ENCODE assay signal across 17 cellular contexts in genomic region chr1:26726784-26727183, GRCh38. TPM values are rescaled to one million over a fixed set of nuclear protein-coding genes. Genes with fewer than 3 reads are reported as not detected.
DNase-seq lines count a peak whose midpoint lies in the region; ATAC-seq, FAIRE-seq and TF ChIP-seq lines count a peak whose summit lies in the region.
"Had no signal": no experiment of that assay in that cellular context is flagged by ENCODE, and none has a peak within 500 bp of the region (broad histone marks: within the 10 kb centered on the region; RNA-seq: fewer than 3 reads in every experiment).

No MANE protein-coding gene starts in this region.

- in situ Hi-C loops in transverse colon (cut with MboI; ENCODE audit: low pct_ligation_motif_present in 1 of 4, low pct_unique_long_range_greater_than_20kb in 1 of 4, low sequenced_read_pairs in 3 of 4): no loop called here

- peak overlapping the region; percentile 35 to 91 (median 57) for H3K27ac Mint-ChIP-seq in CD4-positive, CD25-positive, alpha-beta regulatory T cell
- H3K27ac Mint-ChIP-seq in GM23338 (peak overlapping the region; percentile 79), astrocyte (ENCODE audit: unreplicated experiment) (no peak overlapping the region)
- peak overlapping the region; percentile 31 to 47 for H3K27ac Mint-ChIP-seq in natural killer cell treated with Interleukin-12 subunit alpha and Interleukin-12 subunit beta and Interleukin-15 and Interleukin-18, amount 100 ng/mL, for 72 hours

- H3K9me3 ChIP-seq in CD4-positive, CD25-positive, alpha-beta regulatory T cell (ENCODE audit: control insufficient read depth in 2 of 2, low read length in 2 of 2): no peaks in the 10 kb centered on the region
- H3K9me3 ChIP-seq in astrocyte (ENCODE audit: insufficient read depth, low read depth, low read length) (no peaks in the 10 kb centered on the region), thyroid gland (no peaks in the 10 kb centered on the region), transverse colon (no peaks in the 10 kb centered on the region), left ventricle myocardium inferior (replicated peaks) (no peaks in the 10 kb centered on the region)
- H3K9me3 ChIP-seq: thoracic aorta had no signal

- no peak for DNase-seq in CD4-positive, CD25-positive, alpha-beta regulatory T cell
- no peak for DNase-seq in GM23338 (ENCODE audit: low spot score)
- DNase-seq in astrocyte (ENCODE audit: low read depth): no peak
- no peak for DNase-seq in natural killer cell treated with Interleukin-12 subunit alpha and Interleukin-12 subunit beta and Interleukin-15 and Interleukin-18, amount 100 ng/mL, for 72 hours (ENCODE audit: low spot score)
- no peak for DNase-seq in thyroid gland
- DNase-seq in NCI-H345 treated with DMSO at 0.1 percent for 48 hours (lab: John Stamatoyannopoulos, UW; ENCODE audit: unreplicated experiment): no peak
- DNase-seq in transverse colon: no peak
- no peak for DNase-seq in left ventricle myocardium inferior
- DNase-seq: activated CD8-positive, alpha-beta memory T cell treated with anti-CD3 and anti-CD28 coated beads for 24 hours; activated naive CD4-positive, alpha-beta T cell treated with anti-CD3 and anti-CD28 coated beads, Interleukin-2, amount 50 U/mL, for 16 hours; left ventricle myocardium superior; NCI-H1694; NCI-H446; right cardiac atrium; SHP77 had no signal

- TF ChIP-seq CTCF in GM23338 (conservative IDR thresholded peaks at IDR 0.05; ENCODE audit: low read depth in 2 of 2) (no peak), astrocyte (IDR thresholded peaks at IDR 0.05; ENCODE audit: insufficient read depth, low read depth, low read length) (no peak), thyroid gland (IDR thresholded peaks at IDR 0.05) (no peak), transverse colon (IDR thresholded peaks at IDR 0.05) (no peak), left ventricle myocardium inferior (IDR thresholded peaks at IDR 0.05; ENCODE audit: borderline replicate concordance) (no peak)

- no peaks in the 10 kb centered on the region for H3K27me3 Mint-ChIP-seq in CD4-positive, CD25-positive, alpha-beta regulatory T cell
- H3K27me3 Mint-ChIP-seq in GM23338 (ENCODE audit: insufficient read depth, low read depth, poor library complexity) (peaks cover 4% of the 10 kb centered on the region), astrocyte (ENCODE audit: low read depth, unreplicated experiment) (no peaks in the 10 kb centered on the region)
- no peaks in the 10 kb centered on the region for H3K27me3 Mint-ChIP-seq in natural killer cell treated with Interleukin-12 subunit alpha and Interleukin-12 subunit beta and Interleukin-15 and Interleukin-18, amount 100 ng/mL, for 72 hours

- TF ChIP-seq POLR2A in thyroid gland (IDR thresholded peaks at IDR 0.05) (no peak), transverse colon (IDR thresholded peaks at IDR 0.05) (no peak)

- peaks cover 23% of the 10 kb centered on the region for H3K36me3 ChIP-seq in CD4-positive, CD25-positive, alpha-beta regulatory T cell (ENCODE audit: control insufficient read depth, insufficient read depth, low read length)
- H3K36me3 ChIP-seq in GM23338 (ENCODE audit: insufficient read depth) (peaks cover 16% of the 10 kb centered on the region; the same call in 1 of the 2 replicates), astrocyte (ENCODE audit: insufficient read depth, low read length) (peaks cover 12% of the 10 kb centered on the region), thyroid gland (peaks cover 18 to 22% of the 10 kb centered on the region in 2 donors), transverse colon (peaks cover 0 to 22% (median 6%) of the 10 kb centered on the region in 4 donors), left ventricle myocardium inferior (peaks cover 20% of the 10 kb centered on the region)

- no peak overlapping the region for H3K9ac ChIP-seq in astrocyte (ENCODE audit: low read length)

- intact Hi-C loops in thyroid gland (cut with DNase I) (no loop called here), transverse colon (cut with DNase I; ENCODE audit: low total_unique reads) (loop anchor here (10.0 kb wide), 1 partner anchor 138 kb away; the partner anchor contains the start of gene SFN), left ventricle myocardium inferior (cut with micrococcal nuclease) (no loop called here)

- FAIRE-seq in astrocyte (lab: Jason Lieb, UNC): no peak

- H3K4me1 Mint-ChIP-seq in CD4-positive, CD25-positive, alpha-beta regulatory T cell: peaks cover 52 to 95% (median 81%) of the 10 kb centered on the region in 4 donors
- peaks cover 72% of the 10 kb centered on the region for H3K4me1 Mint-ChIP-seq in GM23338
- H3K4me1 Mint-ChIP-seq in astrocyte (ENCODE audit: low read depth, unreplicated experiment): peaks cover 74% of the 10 kb centered on the region
- H3K4me1 Mint-ChIP-seq in natural killer cell treated with Interleukin-12 subunit alpha and Interleukin-12 subunit beta and Interleukin-15 and Interleukin-18, amount 100 ng/mL, for 72 hours (ENCODE audit: low read depth in 2 of 2): peaks cover 80 to 85% of the 10 kb centered on the region in 2 donors

- H3F3A ChIP-seq in GM23338 (replicated peaks; ENCODE audit: low read depth): no peaks in the 10 kb centered on the region; the same call in 1 of the 2 replicates

- H3K4me2 ChIP-seq in GM23338 (peak overlapping the region; percentile 74; the same call in 1 of the 2 replicates), astrocyte (ENCODE audit: low read length) (no peak overlapping the region)

- H3K9me2 ChIP-seq in GM23338 (ENCODE audit: insufficient read depth): no peaks in the 10 kb centered on the region

- H4K20me1 ChIP-seq in GM23338 (replicated peaks; ENCODE audit: insufficient read depth): peaks cover 48% of the 10 kb centered on the region
- H4K20me1 ChIP-seq in astrocyte (ENCODE audit: insufficient read depth, low read length): peaks cover 100% of the 10 kb centered on the region

- H3K9me3 Mint-ChIP-seq in CD4-positive, CD25-positive, alpha-beta regulatory T cell: no peaks in the 10 kb centered on the region
- H3K9me3 Mint-ChIP-seq in GM23338 (no peaks in the 10 kb centered on the region), astrocyte (ENCODE audit: unreplicated experiment) (no peaks in the 10 kb centered on the region)
- no peaks in the 10 kb centered on the region for H3K9me3 Mint-ChIP-seq in natural killer cell treated with Interleukin-12 subunit alpha and Interleukin-12 subunit beta and Interleukin-15 and Interleukin-18, amount 100 ng/mL, for 72 hours
- H3K9me3 Mint-ChIP-seq: neural crest cell had no signal

- H3K79me2 ChIP-seq in GM23338 (replicated peaks; ENCODE audit: insufficient read depth) (peaks cover 94% of the 10 kb centered on the region), astrocyte (ENCODE audit: insufficient read depth, low read length) (peaks cover 97% of the 10 kb centered on the region)

- peak overlapping the region; percentile 50 for H3K4me3 ChIP-seq in CD4-positive, CD25-positive, alpha-beta regulatory T cell (ENCODE audit: low read depth, low read length)
- H3K4me3 ChIP-seq in GM23338 (no peak overlapping the region), astrocyte (ENCODE audit: insufficient read depth, low read depth, low read length) (no peak overlapping the region), thyroid gland (replicated peaks in 1 of 3) (no peak overlapping the region), transverse colon (no peak overlapping the region), left ventricle myocardium inferior (no peak overlapping the region)
- H3K4me3 ChIP-seq: thoracic aorta had no signal

- peaks cover 15% of the 10 kb centered on the region for H3K36me3 Mint-ChIP-seq in CD4-positive, CD25-positive, alpha-beta regulatory T cell
- peaks cover 21% of the 10 kb centered on the region for H3K36me3 Mint-ChIP-seq in GM23338 (ENCODE audit: low read depth)
- peaks cover 15% of the 10 kb centered on the region for H3K36me3 Mint-ChIP-seq in astrocyte (ENCODE audit: low read depth, unreplicated experiment)
- H3K36me3 Mint-ChIP-seq in natural killer cell treated with Interleukin-12 subunit alpha and Interleukin-12 subunit beta and Interleukin-15 and Interleukin-18, amount 100 ng/mL, for 72 hours: peaks cover 19% of the 10 kb centered on the region

- peaks cover 72% of the 10 kb centered on the region for H3K4me1 ChIP-seq in CD4-positive, CD25-positive, alpha-beta regulatory T cell (ENCODE audit: control insufficient read depth, insufficient read depth, low read length, poor library complexity, severe bottlenecking)
- peaks cover 65% of the 10 kb centered on the region for H3K4me1 ChIP-seq in GM23338 (ENCODE audit: insufficient read depth)
- H3K4me1 ChIP-seq in astrocyte (ENCODE audit: insufficient read depth, low read length): peaks cover 46% of the 10 kb centered on the region
- H3K4me1 ChIP-seq in thyroid gland: peaks cover 43 to 66% of the 10 kb centered on the region in 2 donors
- peaks cover 36 to 64% (median 44%) of the 10 kb centered on the region in 4 donors for H3K4me1 ChIP-seq in transverse colon
- H3K4me1 ChIP-seq in left ventricle myocardium inferior: peaks cover 100% of the 10 kb centered on the region

- no peak overlapping the region for H2AFZ ChIP-seq in GM23338
- no peak overlapping the region for H2AFZ ChIP-seq in astrocyte (ENCODE audit: low read depth, low read length)

- H3K27ac ChIP-seq in CD4-positive, CD25-positive, alpha-beta regulatory T cell (ENCODE audit: insufficient read depth, low read length, poor library complexity, severe bottlenecking): no peak overlapping the region
- H3K27ac ChIP-seq in GM23338 (ENCODE audit: low read depth) (no peak overlapping the region), astrocyte (ENCODE audit: low read depth, low read length) (no peak overlapping the region), thyroid gland (no peak overlapping the region), transverse colon (no peak overlapping the region), left ventricle myocardium inferior (replicated peaks) (no peak overlapping the region)
- H3K27ac ChIP-seq: thoracic aorta had no signal

- H3K4me3 Mint-ChIP-seq in CD4-positive, CD25-positive, alpha-beta regulatory T cell: peak overlapping the region; percentile 44 to 69 (median 52)
- H3K4me3 Mint-ChIP-seq in GM23338: peak overlapping the region; percentile 17; the same call in 2 of the 3 replicates
- peak overlapping the region; percentile 20 for H3K4me3 Mint-ChIP-seq in astrocyte (ENCODE audit: unreplicated experiment)
- H3K4me3 Mint-ChIP-seq in natural killer cell treated with Interleukin-12 subunit alpha and Interleukin-12 subunit beta and Interleukin-15 and Interleukin-18, amount 100 ng/mL, for 72 hours: no peak overlapping the region
- H3K4me3 Mint-ChIP-seq: neural crest cell had no signal

- WGBS in thyroid gland, 2 donors: 88 to 97% methylated on average over 1 of the region's 1 CpG
- WGBS in transverse colon (ENCODE audit: low coverage in 1 of 2), 2 donors: 100% methylated on average over 1 of the region's 1 CpG

- no peaks in the 10 kb centered on the region for H3K27me3 ChIP-seq in CD4-positive, CD25-positive, alpha-beta regulatory T cell (ENCODE audit: control insufficient read depth, insufficient read depth, low read length)
- H3K27me3 ChIP-seq in GM23338 (ENCODE audit: insufficient read depth) (no peaks in the 10 kb centered on the region), astrocyte (ENCODE audit: insufficient read depth, low read length) (no peaks in the 10 kb centered on the region), thyroid gland (no peaks in the 10 kb centered on the region), transverse colon (no peaks in the 10 kb centered on the region), left ventricle myocardium inferior (ENCODE audit: low read depth) (no peaks in the 10 kb centered on the region)

- TF ChIP-seq EP300 in transverse colon (IDR thresholded peaks at IDR 0.05; ENCODE audit: low read depth): no peak

- ATAC-seq in CD4-positive, CD25-positive, alpha-beta regulatory T cell (ENCODE audit: low read depth in 2 of 2): no peak
- ATAC-seq in GM23338: no peak
- ATAC-seq in natural killer cell treated with Interleukin-12 subunit alpha and Interleukin-12 subunit beta and Interleukin-15 and Interleukin-18, amount 100 ng/mL, for 72 hours: no peak
- ATAC-seq: left ventricle myocardium superior, right cardiac atrium had no signal

RNA-seq across cellular contexts. Expression of gene ARID1A, which starts 31.0 kb away (rescaled TPM):
- 139 TPM for total RNA-seq in CD4-positive, CD25-positive, alpha-beta regulatory T cell
- 10 to 100 TPM in 3 of 4 donors, 1 to 10 TPM in 1; 9.5 to 13.4 (median 13.0) TPM for polyA plus RNA-seq in CD4-positive, CD25-positive, alpha-beta regulatory T cell
- 82.1 and 104 TPM in 2 replicates for total RNA-seq in GM23338 (2014; rRNA removed; shearing (Covaris generic))
- polyA plus RNA-seq in GM23338 (2016; fragmentation: Nextera tagmentation; extraction: Ambion mirVana): 50.0 and 62.6 TPM in 2 replicates
- total RNA-seq in astrocyte (72.3 and 85.1 TPM in 2 replicates), thyroid gland (10 to 100 TPM; 44.1 to 97.3 (median 78.4) TPM), transverse colon (10 to 100 TPM; 43.4 to 72.0 (median 53.1) TPM), left ventricle myocardium inferior (31.7 TPM)
- total RNA-seq in natural killer cell treated with Interleukin-12 subunit alpha and Interleukin-12 subunit beta and Interleukin-15 and Interleukin-18, amount 100 ng/mL, for 72 hours: 100 to 1,000 TPM; 132 to 196 TPM
